ENCODE assay signal across 21 cellular contexts in the genomic region with DNA sequence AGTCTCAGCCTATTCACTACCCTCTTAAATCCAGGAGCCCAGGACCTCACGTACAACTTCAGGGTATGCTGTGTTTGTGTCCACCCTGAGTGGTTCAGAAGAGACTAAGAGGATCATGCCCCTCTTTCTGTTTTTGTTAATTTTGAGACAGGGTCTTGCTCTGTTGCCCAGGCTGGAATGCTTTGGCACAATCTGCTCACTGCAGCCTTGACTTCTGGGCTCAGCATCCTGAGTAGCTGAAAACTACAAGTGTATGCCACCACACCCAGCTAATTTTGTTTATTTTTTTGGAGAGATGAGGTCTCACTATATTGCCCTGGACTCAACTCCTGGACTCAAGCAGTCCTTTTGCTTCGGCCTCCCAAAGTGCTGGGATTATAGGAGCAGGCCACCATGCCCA.
"Had no signal": no experiment of that assay in that cellular context is flagged by ENCODE, and none has a peak within 500 bp of the region (broad histone marks: within the 10 kb centered on the region; RNA-seq: fewer than 3 reads in every experiment).

No MANE protein-coding gene starts in this region.

- H3K27ac ChIP-seq: WERI-Rb-1 had no signal

- DNase-seq: activated CD4-positive, alpha-beta memory T cell treated with anti-CD3 and anti-CD28 coated beads, Interleukin-2, amount 10 ng/mL, durations not matched to agents 7 days and 5 days; activated CD4-positive, alpha-beta T cell treated with anti-CD3 and anti-CD28 coated beads for 36 hours; activated CD4-positive, alpha-beta T cell treated with anti-CD3 and anti-CD28 coated beads, Interleukin-2, amount 50 U/mL, for 1 hour; activated CD8-positive, alpha-beta memory T cell treated with anti-CD3 and anti-CD28 coated beads, Interleukin-2, amount 50 U/mL, for 48 hours; activated naive CD4-positive, alpha-beta T cell treated with anti-CD3 and anti-CD28 coated beads, Interleukin-2, amount 50 U/mL, for 16 hours; activated naive CD8-positive, alpha-beta T cell treated with anti-CD3 and anti-CD28 coated beads, Interleukin-2, amount 10 ng/mL, durations not matched to agents 7 days and 5 days; activated T-cell treated with anti-CD3 and anti-CD28 coated beads, Interleukin-2, amount 50 U/mL, for 1 hour; MM.1S; NCI-H1105; NCI-H1436; NCI-H1694 treated with DMSO at 0.1 percent for 48 hours; NCI-H2029 treated with DMSO at 0.1 percent for 48 hours; NCI-H345; NCI-H510A; NCI-H526 treated with DMSO at 0.1 percent for 48 hours; NCI-H82; OCI-M1; SHP77 treated with DMSO at 0.1 percent for 48 hours; WERI-Rb-1 had no signal

- H3K27ac Mint-ChIP-seq: activated CD4-positive, alpha-beta memory T cell treated with anti-CD3 and anti-CD28 coated beads, Interleukin-2, amount 10 ng/mL, durations not matched to agents 7 days and 5 days; activated CD4-positive, alpha-beta T cell treated with anti-CD3 and anti-CD28 coated beads for 36 hours had no signal

- H3K9me3 Mint-ChIP-seq: activated CD4-positive, alpha-beta memory T cell treated with anti-CD3 and anti-CD28 coated beads, Interleukin-2, amount 10 ng/mL, durations not matched to agents 7 days and 5 days; activated naive CD8-positive, alpha-beta T cell treated with anti-CD3 and anti-CD28 coated beads, Interleukin-2, amount 10 ng/mL, durations not matched to agents 7 days and 5 days; central memory CD8-positive, alpha-beta T cell had no signal

- ATAC-seq: activated CD4-positive, alpha-beta T cell treated with anti-CD3 and anti-CD28 coated beads for 36 hours had no signal

- H3K36me3 Mint-ChIP-seq: activated naive CD8-positive, alpha-beta T cell treated with anti-CD3 and anti-CD28 coated beads, Interleukin-2, amount 10 ng/mL, durations not matched to agents 7 days and 5 days had no signal

- H3K4me1 ChIP-seq: adrenal gland had no signal

- H3K4me3 Mint-ChIP-seq: activated CD4-positive, alpha-beta memory T cell treated with anti-CD3 and anti-CD28 coated beads, Interleukin-2, amount 10 ng/mL, durations not matched to agents 7 days and 5 days; activated CD4-positive, alpha-beta T cell treated with anti-CD3 and anti-CD28 coated beads for 36 hours; activated naive CD8-positive, alpha-beta T cell treated with anti-CD3 and anti-CD28 coated beads, Interleukin-2, amount 10 ng/mL, durations not matched to agents 7 days and 5 days; central memory CD8-positive, alpha-beta T cell had no signal

- H3K27me3 ChIP-seq: adrenal gland had no signal

- H3K9me3 ChIP-seq: adrenal gland had no signal

- H3K4me1 Mint-ChIP-seq: activated CD4-positive, alpha-beta memory T cell treated with anti-CD3 and anti-CD28 coated beads, Interleukin-2, amount 10 ng/mL, durations not matched to agents 7 days and 5 days; central memory CD8-positive, alpha-beta T cell had no signal

- H3K36me3 ChIP-seq: adrenal gland, WERI-Rb-1 had no signal
